In genomic region chr11:17683378-17684161, GRCh38 we compare ENCODE assay signal across 10 cellular contexts. TPM values are rescaled to one million over a fixed set of nuclear protein-coding genes. Genes with fewer than 3 reads are reported as not detected.
DNase-seq lines count a peak whose midpoint lies in the region; ATAC-seq and TF ChIP-seq lines count a peak whose summit lies in the region.
"Had no signal": no experiment of that assay in that cellular context is flagged by ENCODE, and none has a peak within 500 bp of the region (broad histone marks: within the 10 kb centered on the region; RNA-seq: fewer than 3 reads in every experiment).

No MANE protein-coding gene starts in this region.

- POLR2A ChIA-PET in HEK293 (lab: Yijun Ruan, JAX): no interaction called here

- ATAC-seq in GM21723 (IDR thresholded peaks at IDR 0.05; ENCODE audit: unreplicated experiment): no peak
- ATAC-seq in left ventricle myocardium superior: no peak

- H3K27ac ChIP-seq in HEK293 (ENCODE audit: extremely low read depth, low read depth, low read length): no peak overlapping the region
- H3K27ac ChIP-seq: esophagus muscularis mucosa had no signal

- H3K36me3 ChIP-seq in HEK293 (ENCODE audit: control insufficient read depth in 2 of 2, insufficient read depth in 1 of 2, low read length in 2 of 2): no peaks in the 10 kb centered on the region
- H3K36me3 ChIP-seq: esophagus muscularis mucosa had no signal

- no peaks in the 10 kb centered on the region for H3K4me1 ChIP-seq in HEK293 (ENCODE audit: control insufficient read depth, insufficient read depth, low read length)
- H3K4me1 ChIP-seq: esophagus muscularis mucosa had no signal

- CTCF ChIA-PET in HEK293 (lab: Yijun Ruan, JAX): interaction anchor here (0.5 to 1.7 kb wide), 4 partner anchors 39 to 432 kb away, joined by 3 to 8 read pairs (median 4); no protein-coding TSS in a partner anchor

- H3K9me3 ChIP-seq in HEK293 (ENCODE audit: control insufficient read depth, insufficient read depth, low read depth, low read length): no peaks in the 10 kb centered on the region
- H3K9me3 ChIP-seq: esophagus muscularis mucosa had no signal

- DNase-seq in RKO (ENCODE audit: low spot score) (peak; percentile 83), fibroblast of gingiva (ENCODE audit: low read depth) (peak; percentile 9), renal cortical epithelial cell (ENCODE audit: low read depth) (peak; percentile 62), SKM-1 treated with dmso at 0.1 percent for 144 hours (lab: John Stamatoyannopoulos, UW; ENCODE audit: unreplicated experiment) (no peak), left ventricle myocardium superior (no peak)
- no peak for DNase-seq in effector CD4-positive, alpha-beta T cell
- DNase-seq: activated naive CD4-positive, alpha-beta T cell treated with anti-CD3 and anti-CD28 coated beads, Interleukin-2, amount 50 U/mL, for 16 hours had no signal

- no peak for TF ChIP-seq CTCF in HEK293 (tag by site-specific recombination; IDR thresholded peaks at IDR 0.05)

- intact Hi-C loops in left ventricle myocardium superior (cut with micrococcal nuclease): no loop called here

- no peak overlapping the region for H3K4me3 ChIP-seq in HEK293 (ENCODE audit: low read depth, low read length)
- H3K4me3 ChIP-seq: esophagus muscularis mucosa had no signal

TF ChIP-seq in HEK293, 187 proteins besides CTCF, POLR2A, EP300 and RAD21:
- TF ChIP-seq GFI1B (tag by site-specific recombination; IDR thresholded peaks at IDR 0.05) (no peak), SALL2 (tag by site-specific recombination; IDR thresholded peaks at IDR 0.05; ENCODE audit: borderline replicate concordance) (no peak), ZBTB49 (tag by site-specific recombination; IDR thresholded peaks at IDR 0.05; ENCODE audit: low read depth) (no peak), ZNF202 (tag by site-specific recombination; IDR thresholded peaks at IDR 0.05; ENCODE audit: borderline replicate concordance) (no peak), SETDB1 (IDR thresholded peaks at IDR 0.05; ENCODE audit: insufficient read length, low read length) (peak; percentile 24)

RNA-seq across cellular contexts. Expression of gene MYOD1, which starts 35.8 kb away (rescaled TPM):
- not detected in 2 replicates for total RNA-seq in renal cortical epithelial cell
- total RNA-seq in left ventricle myocardium superior: not detected
- total RNA-seq: esophagus muscularis mucosa had no signal

RNA-seq across cellular contexts. Expression of gene KCNC1, which starts 51.0 kb away (rescaled TPM):
- 0.05 TPM in 1 of 2 replicates, not detected in the other for total RNA-seq in renal cortical epithelial cell
- total RNA-seq in left ventricle myocardium superior: not detected
- total RNA-seq: esophagus muscularis mucosa had no signal

Comparison
In these comparisons a context has a peak if more than half of its experiments do, and no peak if none do; other contexts are left out.
1. DNase-seq: peak in RKO (single experiment), fibroblast of gingiva (single experiment) and renal cortical epithelial cell (single experiment); none in effector CD4-positive, alpha-beta T cell (single experiment), SKM-1 treated with dmso at 0.1 percent for 144 hours (single experiment) and left ventricle myocardium superior (single experiment).